ENCODE assay signal across 1 cellular context in the genomic region with DNA sequence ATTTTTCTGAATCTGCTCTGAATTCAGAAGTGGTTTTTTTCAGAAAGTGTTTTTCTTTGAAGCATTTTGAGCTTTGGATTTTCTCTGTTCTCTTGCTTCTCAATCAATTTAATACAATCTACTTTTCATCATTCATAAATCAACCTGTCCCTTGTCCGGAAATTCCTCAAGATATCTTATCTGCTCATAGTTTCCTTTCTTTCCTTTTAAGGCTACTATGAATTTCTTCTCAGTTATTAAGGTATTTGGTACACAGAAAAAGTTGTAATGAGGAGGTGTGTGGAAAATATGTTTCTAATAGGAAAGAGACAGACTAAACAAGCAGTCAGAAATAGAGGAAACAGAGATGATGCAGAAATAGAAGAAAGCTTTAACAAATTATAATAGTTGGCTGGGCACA.
TF ChIP-seq lines count a peak whose summit lies in the region.

No MANE protein-coding gene starts in this region.

TF ChIP-seq in K562, 482 proteins besides CTCF, POLR2A, EP300 and RAD21 (continued from another document):
- TF ChIP-seq, protein P1, sequence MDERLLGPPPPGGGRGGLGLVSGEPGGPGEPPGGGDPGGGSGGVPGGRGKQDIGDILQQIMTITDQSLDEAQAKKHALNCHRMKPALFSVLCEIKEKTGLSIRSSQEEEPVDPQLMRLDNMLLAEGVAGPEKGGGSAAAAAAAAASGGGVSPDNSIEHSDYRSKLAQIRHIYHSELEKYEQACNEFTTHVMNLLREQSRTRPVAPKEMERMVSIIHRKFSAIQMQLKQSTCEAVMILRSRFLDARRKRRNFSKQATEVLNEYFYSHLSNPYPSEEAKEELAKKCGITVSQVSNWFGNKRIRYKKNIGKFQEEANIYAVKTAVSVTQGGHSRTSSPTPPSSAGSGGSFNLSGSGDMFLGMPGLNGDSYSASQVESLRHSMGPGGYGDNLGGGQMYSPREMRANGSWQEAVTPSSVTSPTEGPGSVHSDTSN (CRISPR knock-in tag; IDR thresholded peaks at IDR 0.05; ENCODE audit: low read depth), result no peak
- TF ChIP-seq, protein P1 (tag; conservative IDR thresholded peaks at IDR 0.05; ENCODE audit: low read depth), result peak; percentile 53; the same call in 1 of the 2 replicates
- TF ChIP-seq MTA3 (IDR thresholded peaks at IDR 0.05; ENCODE audit: borderline replicate concordance) (no peak), BCOR (IDR thresholded peaks at IDR 0.05) (no peak), MEIS2 (IDR thresholded peaks at IDR 0.05; ENCODE audit: partially characterized antibody) (peak; percentile 79), ETV1 (tag; conservative IDR thresholded peaks at IDR 0.05; ENCODE audit: low read depth) (peak; percentile 42; the same call in 1 of the 2 replicates), PKNOX1 (IDR thresholded peaks at IDR 0.05) (peak; percentile 61; the same call in 1 of the 2 replicates), ZBTB8A (IDR thresholded peaks at IDR 0.05; ENCODE audit: partially characterized antibody) (no peak)
